28 cellular contexts compared by ENCODE assay signal in the genomic region with DNA sequence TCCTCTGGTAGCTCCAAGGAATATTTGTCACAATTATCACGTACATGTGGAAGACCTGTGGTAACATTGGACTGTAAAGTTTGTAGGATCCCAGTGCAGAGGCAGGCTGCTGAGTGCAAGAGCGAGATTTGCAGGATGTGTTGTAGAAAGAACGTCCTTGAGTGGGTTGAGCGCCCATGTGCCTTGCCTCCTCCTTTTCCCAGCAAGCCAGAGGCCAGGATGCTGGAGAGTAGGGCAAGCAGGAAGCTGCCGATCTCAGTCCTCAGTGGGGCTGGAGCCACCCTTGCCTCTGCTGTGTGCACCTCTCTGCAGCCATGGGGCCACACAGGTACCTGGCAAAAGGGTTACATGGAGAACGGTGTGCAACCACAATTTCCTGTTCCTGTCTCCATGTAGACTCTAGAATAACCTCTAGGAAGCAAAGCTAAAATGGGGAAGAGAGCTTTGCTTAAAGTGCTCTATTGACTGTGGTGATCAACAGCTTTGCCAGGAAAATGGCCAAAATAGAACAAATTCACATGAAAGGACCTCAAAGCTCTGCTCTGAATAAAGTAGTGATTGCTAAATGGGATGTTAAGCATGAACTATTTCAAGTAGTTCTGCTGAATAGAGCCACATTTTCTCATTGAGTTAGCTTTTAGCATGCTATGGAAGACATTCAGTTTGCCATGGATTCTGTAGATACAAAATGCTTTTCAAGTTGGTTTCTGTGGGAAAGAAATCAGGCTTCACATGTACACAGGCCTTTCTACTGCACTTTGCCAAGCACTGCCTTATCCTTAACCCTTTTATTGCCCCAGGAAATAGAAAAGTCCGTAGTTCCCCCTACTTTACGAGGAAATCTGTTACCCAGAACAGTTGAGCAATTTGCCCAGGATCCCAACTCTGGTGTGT. TPM values are rescaled to one million over a fixed set of nuclear protein-coding genes. Genes with fewer than 3 reads are reported as not detected.
DNase-seq lines count a peak whose midpoint lies in the region; ATAC-seq and TF ChIP-seq lines count a peak whose summit lies in the region.
"Had no signal": no experiment of that assay in that cellular context is flagged by ENCODE, and none has a peak within 500 bp of the region (broad histone marks: within the 10 kb centered on the region; RNA-seq: fewer than 3 reads in every experiment).

No MANE protein-coding gene starts in this region.

- H3K4me1 ChIP-seq in osteoblast (ENCODE audit: insufficient read depth, low read length), result no peaks in the 10 kb centered on the region
- peaks cover 14% of the 10 kb centered on the region for H3K4me1 ChIP-seq in suprapubic skin

- in situ Hi-C loops in KBM-7 (cut with MboI; ENCODE audit: low pct_unique_long_range_greater_than_20kb, low sequenced_read_pairs), result no loop called here

- H3K9me3 Mint-ChIP-seq in chondrocyte (ENCODE audit: low read depth), result no peaks in the 10 kb centered on the region
- H3K9me3 Mint-ChIP-seq in activated CD4-positive, alpha-beta T cell treated with anti-CD3 and anti-CD28 coated beads, Interleukin-2, amount 10 ng/mL, durations not matched to agents 24 days and 14 days, result peaks cover 10% of the 10 kb centered on the region
- H3K9me3 Mint-ChIP-seq: activated CD4-positive, alpha-beta memory T cell treated with anti-CD3 and anti-CD28 coated beads for 36 hours; activated naive CD4-positive, alpha-beta T cell treated with anti-CD3 and anti-CD28 coated beads, Interleukin-2, amount 50 U/mL, for 72 hours; activated T-helper 2 cell treated with anti-CD3 and anti-CD28 coated beads, Interferon-gamma antibody, Interleukin-2, Interleukin-4, amounts not matched to agents 10 μg/mL and 5 μg/mL and 100 μg/mL, durations not matched to agents 14 hours and 24 hours and 36 hours; CD4-positive, alpha-beta T cell; IgD-negative memory B cell; immature natural killer cell had no signal

- DNase-seq in KBM-7 (peak; percentile 19), chondrocyte (ENCODE audit: low spot score) (peak; percentile 37), osteoblast (ENCODE audit: insufficient read length, low spot score, missing footprints) (peak; percentile 15), suprapubic skin (ENCODE audit: low spot score in 2 of 2) (no peak), D341Med (ENCODE audit: low spot score) (no peak), coronary artery (ENCODE audit: low spot score) (no peak)
- no peak for DNase-seq in activated CD4-positive, alpha-beta T cell treated with anti-CD3 and anti-CD28 coated beads, Interleukin-2, amount 10 ng/mL, durations not matched to agents 24 days and 14 days
- DNase-seq: activated CD4-positive, alpha-beta memory T cell treated with anti-CD3 and anti-CD28 coated beads for 36 hours; activated CD4-positive, CD25-positive, alpha-beta regulatory T cell; CD4-positive, alpha-beta T cell; DMS 273 treated with DMSO at 0.1 percent for 48 hours; esophagus squamous epithelium; immature natural killer cell; left ventricle myocardium inferior; MM.1S; NCI-H1436; NCI-H510A treated with DMSO at 0.1 percent for 48 hours; nephron progenitor cell; NK-92 treated with Interleukin-12 subunit alpha and Interleukin-12 subunit beta, amount 100 ng/mL, for 24 hours; PC-9; SHP77; stimulated activated CD4-positive, alpha-beta T cell treated with anti-CD3 and anti-CD28 coated beads, Interleukin-2, amount 100 ng/mL, for 24 hours had no signal

- intact Hi-C loops in activated CD4-positive, alpha-beta T cell treated with anti-CD3 and anti-CD28 coated beads, Interleukin-2, amount 10 ng/mL, durations not matched to agents 24 days and 14 days (cut with micrococcal nuclease), result no loop called here

- H3K27me3 Mint-ChIP-seq in chondrocyte (ENCODE audit: low read depth), result no peaks in the 10 kb centered on the region
- no peaks in the 10 kb centered on the region for H3K27me3 Mint-ChIP-seq in activated CD4-positive, alpha-beta T cell treated with anti-CD3 and anti-CD28 coated beads, Interleukin-2, amount 10 ng/mL, durations not matched to agents 24 days and 14 days
- H3K27me3 Mint-ChIP-seq: activated CD4-positive, alpha-beta memory T cell treated with anti-CD3 and anti-CD28 coated beads for 36 hours; CD4-positive, alpha-beta T cell; IgD-negative memory B cell had no signal

- H3K79me2 ChIP-seq in osteoblast (ENCODE audit: insufficient read depth, low read length), result no peaks in the 10 kb centered on the region

- H3K36me3 Mint-ChIP-seq in chondrocyte (ENCODE audit: low read depth), result peaks cover 16% of the 10 kb centered on the region
- peaks cover 15% of the 10 kb centered on the region for H3K36me3 Mint-ChIP-seq in activated CD4-positive, alpha-beta T cell treated with anti-CD3 and anti-CD28 coated beads, Interleukin-2, amount 10 ng/mL, durations not matched to agents 24 days and 14 days (ENCODE audit: low read depth)

- no peak overlapping the region for H3K4me3 Mint-ChIP-seq in chondrocyte (ENCODE audit: unreplicated experiment)
- no peak overlapping the region for H3K4me3 Mint-ChIP-seq in activated CD4-positive, alpha-beta T cell treated with anti-CD3 and anti-CD28 coated beads, Interleukin-2, amount 10 ng/mL, durations not matched to agents 24 days and 14 days
- H3K4me3 Mint-ChIP-seq: activated CD4-positive, alpha-beta memory T cell treated with anti-CD3 and anti-CD28 coated beads for 36 hours; CD4-positive, alpha-beta T cell; IgD-negative memory B cell; immature natural killer cell; nephron progenitor cell had no signal

- H3K27ac ChIP-seq in osteoblast (ENCODE audit: low read depth, low read length) (no peak overlapping the region), suprapubic skin (peak overlapping the region; percentile 56), coronary artery (no peak overlapping the region)
- H3K27ac ChIP-seq: left ventricle myocardium inferior, PC-9, thoracic aorta had no signal

- no peak for TF ChIP-seq EP300 in suprapubic skin (IDR thresholded peaks at IDR 0.05)

- no peak overlapping the region for H3K27ac Mint-ChIP-seq in chondrocyte (ENCODE audit: unreplicated experiment)
- no peak overlapping the region for H3K27ac Mint-ChIP-seq in activated CD4-positive, alpha-beta T cell treated with anti-CD3 and anti-CD28 coated beads, Interleukin-2, amount 10 ng/mL, durations not matched to agents 24 days and 14 days
- H3K27ac Mint-ChIP-seq: activated CD4-positive, alpha-beta memory T cell treated with anti-CD3 and anti-CD28 coated beads for 36 hours; activated T-helper 2 cell treated with anti-CD3 and anti-CD28 coated beads, Interferon-gamma antibody, Interleukin-2, Interleukin-4, amounts not matched to agents 10 μg/mL and 5 μg/mL and 100 μg/mL, durations not matched to agents 14 hours and 24 hours and 36 hours; CD4-positive, alpha-beta T cell; nephron progenitor cell had no signal

- H3K4me2 ChIP-seq in osteoblast (ENCODE audit: insufficient read depth, low read length), result no peak overlapping the region
- H3K4me2 ChIP-seq: PC-9 had no signal

- H3K4me1 Mint-ChIP-seq in chondrocyte (ENCODE audit: low read depth), result no peaks in the 10 kb centered on the region
- peaks cover 12% of the 10 kb centered on the region for H3K4me1 Mint-ChIP-seq in activated CD4-positive, alpha-beta T cell treated with anti-CD3 and anti-CD28 coated beads, Interleukin-2, amount 10 ng/mL, durations not matched to agents 24 days and 14 days
- H3K4me1 Mint-ChIP-seq: immature natural killer cell, nephron progenitor cell had no signal

- no peak overlapping the region for H2AFZ ChIP-seq in osteoblast (ENCODE audit: low read length)
- H2AFZ ChIP-seq: PC-9 had no signal

- H3K36me3 ChIP-seq in osteoblast (ENCODE audit: insufficient read depth, low read length) (no peaks in the 10 kb centered on the region), suprapubic skin (peaks cover 4% of the 10 kb centered on the region)

- H3K27me3 ChIP-seq in osteoblast (ENCODE audit: insufficient read depth, low read length) (no peaks in the 10 kb centered on the region), suprapubic skin (no peaks in the 10 kb centered on the region)
- H3K27me3 ChIP-seq: esophagus squamous epithelium had no signal

- TF ChIP-seq CTCF in chondrocyte (IDR thresholded peaks at IDR 0.05) (no peak), osteoblast (IDR thresholded peaks at IDR 0.05; ENCODE audit: extremely low read depth, low read depth, low read length) (no peak), suprapubic skin (IDR thresholded peaks at IDR 0.05) (no peak), coronary artery (IDR thresholded peaks at IDR 0.05) (no peak)

- no peak overlapping the region for H3K4me3 ChIP-seq in osteoblast (ENCODE audit: insufficient read depth, low read length)
- H3K4me3 ChIP-seq in suprapubic skin, result no peak overlapping the region
- no peak overlapping the region for H3K4me3 ChIP-seq in coronary artery
- H3K4me3 ChIP-seq: esophagus squamous epithelium, left ventricle myocardium inferior, PC-9, skin epidermis, thoracic aorta had no signal

- ATAC-seq in HG03432 (IDR thresholded peaks at IDR 0.05; ENCODE audit: unreplicated experiment), result no peak
- ATAC-seq: activated naive CD4-positive, alpha-beta T cell treated with anti-CD3 and anti-CD28 coated beads, Interleukin-2, amount 50 U/mL, for 72 hours had no signal

- peaks cover 5% of the 10 kb centered on the region for H4K20me1 ChIP-seq in osteoblast (ENCODE audit: insufficient read depth, low read length)

- TF ChIP-seq POLR2A in suprapubic skin (IDR thresholded peaks at IDR 0.05), result no peak

- H3K9me3 ChIP-seq in osteoblast (ENCODE audit: low read depth, low read length) (no peaks in the 10 kb centered on the region), suprapubic skin (no peaks in the 10 kb centered on the region)
- H3K9me3 ChIP-seq: esophagus squamous epithelium, left ventricle myocardium inferior, thoracic aorta had no signal

- WGBS in suprapubic skin, result 75% methylated on average over 8 of the region's 8 CpGs

RNA-seq across cellular contexts. Expression of gene ANKRD9, which starts 37.4 kb away (rescaled TPM):
- total RNA-seq in chondrocyte (17.3 to 19.5 TPM (median 18.0 TPM) in 3 replicates), osteoblast (13.6 and 15.6 TPM in 2 replicates), suprapubic skin (10 to 100 TPM; 48.4 to 60.1 (median 54.4) TPM)
- 14.6 and 16.5 TPM in 2 replicates for total RNA-seq in activated CD4-positive, alpha-beta T cell treated with anti-CD3 and anti-CD28 coated beads, Interleukin-2, amount 10 ng/mL, durations not matched to agents 24 days and 14 days

Comparison
In these comparisons a context has a peak if more than half of its experiments do, and no peak if none do; other contexts are left out.
1. DNase-seq: peak in KBM-7 (single experiment), chondrocyte (single experiment) and osteoblast (single experiment); none in suprapubic skin (0 of 2), activated CD4-positive, alpha-beta T cell treated with anti-CD3 and anti-CD28 coated beads, Interleukin-2, amount 10 ng/mL, durations not matched to agents 24 days and 14 days (single experiment), D341Med (single experiment) and coronary artery (single experiment).